12 cellular contexts compared by ENCODE assay signal in genomic region chr3:152277198-152277597, GRCh38. TPM values are rescaled to one million over a fixed set of nuclear protein-coding genes. Genes with fewer than 3 reads are reported as not detected.
DNase-seq lines count a peak whose midpoint lies in the region; ATAC-seq, FAIRE-seq and TF ChIP-seq lines count a peak whose summit lies in the region.
"Had no signal": no experiment of that assay in that cellular context is flagged by ENCODE, and none has a peak within 500 bp of the region (broad histone marks: within the 10 kb centered on the region; RNA-seq: fewer than 3 reads in every experiment).

No MANE protein-coding gene starts in this region.

- peak overlapping the region; percentile 76 for H3K4me3 Mint-ChIP-seq in CD4-positive, alpha-beta T cell
- H3K4me3 Mint-ChIP-seq in activated T-helper 2 cell treated with anti-CD3 and anti-CD28 coated beads, Interferon-gamma antibody, Interleukin-2, Interleukin-4, amounts not matched to agents 10 μg/mL and 5 μg/mL and 100 μg/mL, durations not matched to agents 14 hours and 24 hours and 36 hours (ENCODE audit: low read depth): no peak overlapping the region

- CTCF ChIA-PET in CD4-positive, alpha-beta T cell (lab: Charles Lee): interaction anchor here (0.7 to 1.5 kb wide), 3 partner anchors 18 to 190 kb away, joined by 3 to 5 read pairs (median 3); no protein-coding TSS in a partner anchor

- H3K27me3 ChIP-seq in CD4-positive, alpha-beta T cell (ENCODE audit: control insufficient read depth, insufficient read depth, low read length): no peaks in the 10 kb centered on the region
- H3K27me3 ChIP-seq in muscle layer of duodenum (ENCODE audit: low read depth, low read length): no peaks in the 10 kb centered on the region
- H3K27me3 ChIP-seq: Peyer's patch had no signal

- no peak for DNase-seq in CD4-positive, alpha-beta T cell
- DNase-seq in GM12892 (ENCODE audit: insufficient read length) (no peak), GM13976 (ENCODE audit: low spot score) (no peak), AG08395 (ENCODE audit: low spot score) (no peak), UCSD-AML1 (lab: John Stamatoyannopoulos, UW; ENCODE audit: unreplicated experiment) (no peak)
- DNase-seq in activated T-helper 2 cell treated with anti-CD3 and anti-CD28 coated beads, Interferon-gamma antibody, Interleukin-2, Interleukin-4, amounts not matched to agents 10 μg/mL and 5 μg/mL and 100 μg/mL, durations not matched to agents 14 hours and 24 hours and 36 hours (ENCODE audit: low spot score): no peak
- DNase-seq in stimulated activated CD8-positive, alpha-beta memory T cell treated with anti-CD3 and anti-CD28 coated beads, Interleukin-4, amount 100 ng/mL, for 48 hours: no peak
- DNase-seq: midbrain, NCI-H2227 treated with DMSO at 0.1 percent for 48 hours, Peyer's patch had no signal

- no peak for TF ChIP-seq CTCF in CD4-positive, alpha-beta T cell (IDR thresholded peaks at IDR 0.05)
- TF ChIP-seq CTCF in GM13976 (IDR thresholded peaks at IDR 0.05; ENCODE audit: borderline replicate concordance, control extremely low read depth, extremely low read depth, insufficient read depth, missing control alignments): no peak

- no peaks in the 10 kb centered on the region for H3K27me3 Mint-ChIP-seq in CD4-positive, alpha-beta T cell
- H3K27me3 Mint-ChIP-seq in activated T-helper 2 cell treated with anti-CD3 and anti-CD28 coated beads, Interferon-gamma antibody, Interleukin-2, Interleukin-4, amounts not matched to agents 10 μg/mL and 5 μg/mL and 100 μg/mL, durations not matched to agents 14 hours and 24 hours and 36 hours (ENCODE audit: low read depth): no peaks in the 10 kb centered on the region

- no peaks in the 10 kb centered on the region for H3K36me3 ChIP-seq in muscle layer of duodenum (ENCODE audit: control insufficient read depth in 1 of 2, insufficient read depth in 2 of 2, low read length in 2 of 2)
- H3K36me3 ChIP-seq: Peyer's patch had no signal

- H3K27ac ChIP-seq in CD4-positive, alpha-beta T cell (ENCODE audit: low read depth, low read length): no peak overlapping the region
- H3K27ac ChIP-seq in muscle layer of duodenum (ENCODE audit: low read length): peak overlapping the region; percentile 48

- peak; percentile 53 for FAIRE-seq in GM12892 (lab: Jason Lieb, UNC)

- intact Hi-C loops in CD4-positive, alpha-beta T cell (cut with DNase I, micrococcal nuclease): loop anchor here (2.0 to 10.0 kb wide), 3 partner anchors 14 to 108 kb away; no protein-coding TSS in a partner anchor
- intact Hi-C loops in activated T-helper 2 cell treated with anti-CD3 and anti-CD28 coated beads, Interferon-gamma antibody, Interleukin-2, Interleukin-4, amounts not matched to agents 10 μg/mL and 5 μg/mL and 100 μg/mL, durations not matched to agents 14 hours and 24 hours and 36 hours (cut with micrococcal nuclease): no loop called here

- peaks cover 31 to 56% of the 10 kb centered on the region in 2 donors for H3K4me1 ChIP-seq in muscle layer of duodenum (ENCODE audit: control insufficient read depth in 1 of 2, insufficient read depth in 2 of 2, low read length in 2 of 2)

- POLR2A ChIA-PET in CD4-positive, alpha-beta T cell (lab: Charles Lee): interaction anchor here (0.9 to 13.1 kb wide), 12 partner anchors 7 to 93 kb away, joined by 3 to 294 read pairs (median 4); partner anchors contain the start of gene MBNL1

- ATAC-seq in CD4-positive, alpha-beta T cell (ENCODE audit: poor library complexity): no peak
- ATAC-seq: esophagus mucosa had no signal

- peaks cover 87% of the 10 kb centered on the region for H3K4me1 Mint-ChIP-seq in CD4-positive, alpha-beta T cell (ENCODE audit: low read depth)
- peaks cover 70% of the 10 kb centered on the region for H3K4me1 Mint-ChIP-seq in activated T-helper 2 cell treated with anti-CD3 and anti-CD28 coated beads, Interferon-gamma antibody, Interleukin-2, Interleukin-4, amounts not matched to agents 10 μg/mL and 5 μg/mL and 100 μg/mL, durations not matched to agents 14 hours and 24 hours and 36 hours (ENCODE audit: low read depth)

- no peaks in the 10 kb centered on the region for H3K9me3 ChIP-seq in CD4-positive, alpha-beta T cell (ENCODE audit: control insufficient read depth, low read length)
- no peaks in the 10 kb centered on the region for H3K9me3 ChIP-seq in muscle layer of duodenum (ENCODE audit: control insufficient read depth in 1 of 2, low read length in 2 of 2)
- H3K9me3 ChIP-seq: Peyer's patch had no signal

- H3K9me3 Mint-ChIP-seq in CD4-positive, alpha-beta T cell: no peaks in the 10 kb centered on the region
- H3K9me3 Mint-ChIP-seq in activated T-helper 2 cell treated with anti-CD3 and anti-CD28 coated beads, Interferon-gamma antibody, Interleukin-2, Interleukin-4, amounts not matched to agents 10 μg/mL and 5 μg/mL and 100 μg/mL, durations not matched to agents 14 hours and 24 hours and 36 hours: no peaks in the 10 kb centered on the region

- TF ChIP-seq POLR2A in GM12892 (IDR thresholded peaks at IDR 0.05; ENCODE audit: low read depth, low read length): no peak

- H3K4me3 ChIP-seq in muscle layer of duodenum (ENCODE audit: low read depth in 1 of 2, low read length in 2 of 2): peak overlapping the region in 1 of 2 donors; percentile 7
- H3K4me3 ChIP-seq: Peyer's patch had no signal

- in situ Hi-C loops in GM13976 (cut with MboI; ENCODE audit: low sequenced_read_pairs, unreplicated experiment): no loop called here

- peak overlapping the region; percentile 99 for H3K27ac Mint-ChIP-seq in CD4-positive, alpha-beta T cell
- peak overlapping the region; percentile 53 for H3K27ac Mint-ChIP-seq in activated T-helper 2 cell treated with anti-CD3 and anti-CD28 coated beads, Interferon-gamma antibody, Interleukin-2, Interleukin-4, amounts not matched to agents 10 μg/mL and 5 μg/mL and 100 μg/mL, durations not matched to agents 14 hours and 24 hours and 36 hours

- peaks cover 21% of the 10 kb centered on the region for H3K36me3 Mint-ChIP-seq in CD4-positive, alpha-beta T cell (ENCODE audit: low read depth)
- H3K36me3 Mint-ChIP-seq in activated T-helper 2 cell treated with anti-CD3 and anti-CD28 coated beads, Interferon-gamma antibody, Interleukin-2, Interleukin-4, amounts not matched to agents 10 μg/mL and 5 μg/mL and 100 μg/mL, durations not matched to agents 14 hours and 24 hours and 36 hours (ENCODE audit: low read depth): peaks cover 10% of the 10 kb centered on the region

RNA-seq across cellular contexts. Expression of gene MBNL1, which starts 8.5 kb away (rescaled TPM):
- 100 to 1,000 TPM; 551 to 561 TPM for total RNA-seq in CD4-positive, alpha-beta T cell
- polyA plus RNA-seq in GM12892 (2012; ENCODE audit: missing spikeins): 140 TPM
- 230 and 244 TPM in 2 replicates for total RNA-seq in activated T-helper 2 cell treated with anti-CD3 and anti-CD28 coated beads, Interferon-gamma antibody, Interleukin-2, Interleukin-4, amounts not matched to agents 10 μg/mL and 5 μg/mL and 100 μg/mL, durations not matched to agents 14 hours and 24 hours and 36 hours
